18 cellular contexts compared by ENCODE assay signal in the genomic region with DNA sequence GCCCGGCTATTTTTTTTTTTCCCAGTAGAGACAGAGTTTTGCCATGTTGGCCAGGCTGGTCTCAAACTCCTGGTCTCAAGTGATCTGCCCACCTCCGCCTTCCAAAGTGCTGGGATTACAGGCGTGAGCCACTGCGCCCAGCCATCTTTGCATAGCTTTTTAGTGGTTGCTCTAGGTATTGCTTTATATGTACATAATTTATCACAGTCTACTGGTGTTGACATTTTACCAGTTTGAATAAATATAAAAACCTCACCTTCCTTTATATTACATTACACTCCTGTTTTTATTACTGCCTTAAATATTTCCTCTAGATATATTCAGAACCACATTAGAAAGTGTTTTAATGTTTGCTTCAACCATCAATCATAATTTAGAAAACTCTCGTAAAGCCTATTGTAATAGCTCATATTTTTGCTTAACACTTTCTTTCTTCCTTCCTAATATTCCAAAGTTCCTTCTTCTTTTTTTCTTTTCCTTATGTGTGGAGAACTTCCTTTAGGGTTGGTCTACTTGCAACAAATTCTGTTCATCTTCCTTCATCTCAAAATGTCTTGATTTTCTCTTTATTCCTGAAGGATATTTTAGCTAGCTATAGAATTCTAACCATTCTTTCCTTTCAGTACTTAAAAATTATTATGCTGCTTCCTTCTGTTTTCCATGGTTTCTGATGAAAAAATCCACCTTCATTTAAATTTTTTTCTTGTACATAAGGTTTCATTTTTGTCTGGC.
DNase-seq lines count a peak whose midpoint lies in the region; ATAC-seq, FAIRE-seq and TF ChIP-seq lines count a peak whose summit lies in the region.
"Had no signal": no experiment of that assay in that cellular context is flagged by ENCODE, and none has a peak within 500 bp of the region (broad histone marks: within the 10 kb centered on the region; RNA-seq: fewer than 3 reads in every experiment).

No MANE protein-coding gene starts in this region.

- H3K27me3 ChIP-seq in HepG2 (ENCODE audit: control insufficient read depth in 1 of 2, insufficient read depth in 2 of 2, low read length in 2 of 2): 0 out of 5 replicates have a peak, but pooled peaks cover 0 to 4% of the 10 kb centered on the region in 2 experiments
- no peaks in the 10 kb centered on the region for H3K27me3 ChIP-seq in right lobe of liver
- H3K27me3 ChIP-seq in esophagus muscularis mucosa: no peaks in the 10 kb centered on the region

- H3K4me2 ChIP-seq in HepG2 (ENCODE audit: low read depth, low read length): no peak overlapping the region

- CTCF ChIA-PET in HepG2 (lab: Yijun Ruan, JAX; ENCODE audit: low intra/inter-chr PET ratio, low total read pairs): no interaction called here

- no peak overlapping the region for H3K27ac ChIP-seq in HepG2 (ENCODE audit: extremely low read length, insufficient read depth, low read length)
- H3K27ac ChIP-seq in right lobe of liver: no peak overlapping the region
- no peak overlapping the region for H3K27ac ChIP-seq in esophagus muscularis mucosa (replicated peaks in 1 of 4)

- H3K4me1 ChIP-seq in HepG2 (ENCODE audit: insufficient read depth, low read length) (peaks cover 6% of the 10 kb centered on the region; the same call in 1 of the 2 replicates), right lobe of liver (no peaks in the 10 kb centered on the region), esophagus muscularis mucosa (peaks cover 0 to 20% (median 13%) of the 10 kb centered on the region in 4 donors), mucosa of descending colon (ENCODE audit: low read depth) (no peaks in the 10 kb centered on the region)
- H3K4me1 ChIP-seq: HAP-1 had no signal

- H3K4me3 ChIP-seq in HepG2 (replicated peaks in 1 of 3; ENCODE audit: insufficient read depth in 1 of 3, low read depth in 2 of 3, low read length in 3 of 3) (no peak overlapping the region), right lobe of liver (no peak overlapping the region), esophagus muscularis mucosa (no peak overlapping the region), mucosa of descending colon (no peak overlapping the region)
- H3K4me3 ChIP-seq: HAP-1 had no signal

- H2AFZ ChIP-seq in HepG2 (ENCODE audit: low read length): no peak overlapping the region

- ATAC-seq in HepG2: no peak
- no peak for ATAC-seq in right lobe of liver
- peak; percentile 67 for ATAC-seq in mucosa of descending colon

- H4K20me1 ChIP-seq in HepG2 (ENCODE audit: insufficient read depth, low read length): no peaks in the 10 kb centered on the region

- peaks cover 12% of the 10 kb centered on the region for H3K9me3 ChIP-seq in HepG2 (ENCODE audit: low read length)
- H3K9me3 ChIP-seq in right lobe of liver: no peaks in the 10 kb centered on the region
- peaks cover 0 to 4% (median 0%) of the 10 kb centered on the region in 4 donors for H3K9me3 ChIP-seq in esophagus muscularis mucosa
- H3K9me3 ChIP-seq in mucosa of descending colon: no peaks in the 10 kb centered on the region

- WGBS in HepG2 (ENCODE audit: low lambda C conversion rate): 19% methylated on average over 5 of the region's 5 CpGs
- 70% methylated on average over 5 of the region's 5 CpGs for WGBS in right lobe of liver (ENCODE audit: insufficient coverage, low coverage, low lambda C conversion rate, missing lambda C conversion rate)
- 90% methylated on average over 5 of the region's 5 CpGs for WGBS in esophagus muscularis mucosa

- no peaks in the 10 kb centered on the region for H3K79me2 ChIP-seq in HepG2 (ENCODE audit: insufficient read depth, low read length)

- H3K36me3 ChIP-seq in HepG2 (replicated peaks in 1 of 2; ENCODE audit: control insufficient read depth in 1 of 2, insufficient read depth in 2 of 2, low read length in 2 of 2): no peaks in the 10 kb centered on the region
- H3K36me3 ChIP-seq in right lobe of liver: no peaks in the 10 kb centered on the region
- no peaks in the 10 kb centered on the region for H3K36me3 ChIP-seq in esophagus muscularis mucosa
- no peaks in the 10 kb centered on the region for H3K36me3 ChIP-seq in mucosa of descending colon (ENCODE audit: low read depth)
- H3K36me3 ChIP-seq: HAP-1 had no signal

- H3K9ac ChIP-seq in HepG2 (ENCODE audit: insufficient read depth, low read depth, low read length): no peak overlapping the region

- no peak for TF ChIP-seq CTCF in HepG2 (CRISPR knock-in tag; IDR thresholded peaks at IDR 0.05)
- TF ChIP-seq CTCF in right lobe of liver (IDR thresholded peaks at IDR 0.05): no peak
- no peak for TF ChIP-seq CTCF in esophagus muscularis mucosa (IDR thresholded peaks at IDR 0.05)
- no peak for TF ChIP-seq CTCF in mucosa of descending colon (IDR thresholded peaks at IDR 0.05)

- TF ChIP-seq POLR2A in HepG2 (IDR thresholded peaks at IDR 0.05; ENCODE audit: insufficient read depth in 1 of 2, low read depth in 2 of 2, low read length in 2 of 2) (no peak), right lobe of liver (IDR thresholded peaks at IDR 0.05) (no peak), esophagus muscularis mucosa (IDR thresholded peaks at IDR 0.05; ENCODE audit: low read depth) (no peak)

- POLR2A ChIA-PET in HepG2 (lab: Yijun Ruan, JAX): no interaction called here

- in situ Hi-C loops in HepG2 (cut with HindIII; ENCODE audit: extremely low pct_ligation_motif_present, low pct_unique_long_range_greater_than_20kb): no loop called here

- TF ChIP-seq RAD21 in HepG2 (CRISPR knock-in tag; IDR thresholded peaks at IDR 0.05): no peak

- DNase-seq in HepG2 (ENCODE audit: low spot score): no peak
- DNase-seq in right lobe of liver: no peak
- peak; percentile 12 for DNase-seq in esophagus muscularis mucosa (ENCODE audit: extremely low spot score)
- DNase-seq in mucosa of descending colon: no peak
- no peak for DNase-seq in activated T-cell treated with anti-CD3 and anti-CD28 coated beads, Interleukin-2, amount 50 U/mL, for 48 hours
- no peak for DNase-seq in mucosa of gallbladder (ENCODE audit: low spot score)
- no peak for DNase-seq in NCI-H510A treated with DMSO at 0.1 percent for 48 hours (lab: John Stamatoyannopoulos, UW)
- DNase-seq: C1 segment of cervical spinal cord; Calu3; CD4-positive, alpha-beta memory T cell; COR-L47; DMS153; DND-41; GOT3 had no signal

- intact Hi-C loops in HepG2 (cut with micrococcal nuclease; ENCODE audit: unreplicated experiment) (no loop called here), right lobe of liver (cut with DNase I) (no loop called here), esophagus muscularis mucosa (cut with DNase I) (no loop called here), mucosa of descending colon (cut with DNase I, micrococcal nuclease) (no loop called here)

- BruUV-seq in HepG2 (replicated peaks; lab: Mats Ljungman, UMichigan): no TSS peak

- TF ChIP-seq EP300 in HepG2 (IDR thresholded peaks at IDR 0.05; ENCODE audit: low read depth in 2 of 2, low read length in 2 of 2): no peak
- no peak for TF ChIP-seq EP300 in HepG2 (CRISPR knock-in tag; IDR thresholded peaks at IDR 0.05; ENCODE audit: borderline replicate concordance)
- TF ChIP-seq EP300 in esophagus muscularis mucosa (IDR thresholded peaks at IDR 0.05): no peak

- no peak for FAIRE-seq in HepG2 (lab: Jason Lieb, UNC)
- FAIRE-seq: G401.6, GM12892, H54 had no signal

TF ChIP-seq in HepG2, 621 proteins besides CTCF, POLR2A, EP300 and RAD21:
- TF ChIP-seq NR2C2 (CRISPR knock-in tag; IDR thresholded peaks at IDR 0.05; ENCODE audit: borderline replicate concordance) (no peak), ZFP1 (CRISPR knock-in tag; IDR thresholded peaks at IDR 0.05) (peak; percentile 61; the same call in 1 of the 2 replicates)
